Comparison of ENCODE assay signal across 2 cellular contexts in the genomic region with DNA sequence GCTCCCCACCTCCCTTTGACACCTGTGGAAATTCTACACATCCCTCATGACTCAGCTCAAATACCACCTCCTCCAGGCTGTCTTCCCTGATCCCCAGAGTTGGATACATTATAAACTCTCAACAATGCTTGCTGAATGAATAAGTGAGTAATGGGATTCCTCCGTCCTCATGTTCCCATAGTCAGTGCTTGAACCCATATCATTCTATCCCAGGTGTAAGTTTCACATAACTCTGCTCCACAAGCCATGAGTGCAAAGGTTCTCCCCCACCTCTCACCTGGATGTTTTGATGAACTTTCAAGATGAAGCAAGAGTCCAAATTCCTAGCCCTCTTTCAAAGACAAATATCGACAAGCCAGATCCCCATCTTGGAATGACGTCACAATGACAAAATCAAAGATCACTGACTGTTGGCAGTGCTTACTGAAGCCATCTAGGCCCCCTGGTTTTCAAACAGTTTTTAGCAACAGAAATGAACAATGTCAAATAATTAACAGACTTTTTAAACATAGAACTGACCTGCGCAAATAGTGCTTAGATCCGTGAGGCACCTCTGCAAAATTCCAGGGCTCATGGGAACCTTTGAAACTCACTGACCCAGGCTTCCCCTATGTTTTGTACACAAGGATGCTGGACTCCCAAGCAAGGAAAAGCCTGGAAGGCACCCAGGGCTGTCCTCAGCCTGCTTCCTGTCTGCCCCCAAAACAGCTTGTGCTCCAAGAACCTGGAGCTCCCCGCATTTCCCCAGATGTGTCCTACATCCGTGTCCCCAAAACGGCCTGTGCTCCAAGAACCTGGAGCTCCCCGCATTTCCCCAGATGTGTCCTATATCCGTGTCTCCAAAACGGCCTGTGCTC.
A peak's percentile ranks its signal among the peaks of the same experiment; 100 is the strongest.
TF ChIP-seq lines count a peak whose summit lies in the region.

No MANE protein-coding gene starts in this region.

TF ChIP-seq in A549, 52 proteins besides CTCF, POLR2A, EP300 and RAD21:
- TF ChIP-seq ZFP36 (IDR thresholded peaks at IDR 0.05; ENCODE audit: borderline replicate concordance, partially characterized antibody), result peak; percentile 64
- no peak for TF ChIP-seq MAFK (IDR thresholded peaks at IDR 0.05; ENCODE audit: partially characterized antibody)
TF ChIP-seq in A549: peak in this region for 1.

TF ChIP-seq in SK-N-SH, 30 proteins besides CTCF, POLR2A, EP300 and RAD21:
- TF ChIP-seq, protein P1, sequence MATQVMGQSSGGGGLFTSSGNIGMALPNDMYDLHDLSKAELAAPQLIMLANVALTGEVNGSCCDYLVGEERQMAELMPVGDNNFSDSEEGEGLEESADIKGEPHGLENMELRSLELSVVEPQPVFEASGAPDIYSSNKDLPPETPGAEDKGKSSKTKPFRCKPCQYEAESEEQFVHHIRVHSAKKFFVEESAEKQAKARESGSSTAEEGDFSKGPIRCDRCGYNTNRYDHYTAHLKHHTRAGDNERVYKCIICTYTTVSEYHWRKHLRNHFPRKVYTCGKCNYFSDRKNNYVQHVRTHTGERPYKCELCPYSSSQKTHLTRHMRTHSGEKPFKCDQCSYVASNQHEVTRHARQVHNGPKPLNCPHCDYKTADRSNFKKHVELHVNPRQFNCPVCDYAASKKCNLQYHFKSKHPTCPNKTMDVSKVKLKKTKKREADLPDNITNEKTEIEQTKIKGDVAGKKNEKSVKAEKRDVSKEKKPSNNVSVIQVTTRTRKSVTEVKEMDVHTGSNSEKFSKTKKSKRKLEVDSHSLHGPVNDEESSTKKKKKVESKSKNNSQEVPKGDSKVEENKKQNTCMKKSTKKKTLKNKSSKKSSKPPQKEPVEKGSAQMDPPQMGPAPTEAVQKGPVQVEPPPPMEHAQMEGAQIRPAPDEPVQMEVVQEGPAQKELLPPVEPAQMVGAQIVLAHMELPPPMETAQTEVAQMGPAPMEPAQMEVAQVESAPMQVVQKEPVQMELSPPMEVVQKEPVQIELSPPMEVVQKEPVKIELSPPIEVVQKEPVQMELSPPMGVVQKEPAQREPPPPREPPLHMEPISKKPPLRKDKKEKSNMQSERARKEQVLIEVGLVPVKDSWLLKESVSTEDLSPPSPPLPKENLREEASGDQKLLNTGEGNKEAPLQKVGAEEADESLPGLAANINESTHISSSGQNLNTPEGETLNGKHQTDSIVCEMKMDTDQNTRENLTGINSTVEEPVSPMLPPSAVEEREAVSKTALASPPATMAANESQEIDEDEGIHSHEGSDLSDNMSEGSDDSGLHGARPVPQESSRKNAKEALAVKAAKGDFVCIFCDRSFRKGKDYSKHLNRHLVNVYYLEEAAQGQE (IDR thresholded peaks at IDR 0.05; ENCODE audit: low read depth, low read length), result no peak
- TF ChIP-seq, protein P2, sequence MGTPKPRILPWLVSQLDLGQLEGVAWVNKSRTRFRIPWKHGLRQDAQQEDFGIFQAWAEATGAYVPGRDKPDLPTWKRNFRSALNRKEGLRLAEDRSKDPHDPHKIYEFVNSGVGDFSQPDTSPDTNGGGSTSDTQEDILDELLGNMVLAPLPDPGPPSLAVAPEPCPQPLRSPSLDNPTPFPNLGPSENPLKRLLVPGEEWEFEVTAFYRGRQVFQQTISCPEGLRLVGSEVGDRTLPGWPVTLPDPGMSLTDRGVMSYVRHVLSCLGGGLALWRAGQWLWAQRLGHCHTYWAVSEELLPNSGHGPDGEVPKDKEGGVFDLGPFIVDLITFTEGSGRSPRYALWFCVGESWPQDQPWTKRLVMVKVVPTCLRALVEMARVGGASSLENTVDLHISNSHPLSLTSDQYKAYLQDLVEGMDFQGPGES (IDR thresholded peaks at IDR 0.05; ENCODE audit: low read depth, low read length), result no peak
- no peak for TF ChIP-seq RFX5 (IDR thresholded peaks at IDR 0.05; ENCODE audit: low read length)
- TF ChIP-seq MEF2A (IDR thresholded peaks at IDR 0.05; ENCODE audit: borderline replicate concordance, low read depth), result no peak
